ENCODE assay signal across 9 cellular contexts in genomic region chr14:71478542-71478941, GRCh38.
A peak's percentile ranks its signal among the peaks of the same experiment; 100 is the strongest.
DNase-seq lines count a peak whose midpoint lies in the region; ATAC-seq, FAIRE-seq and TF ChIP-seq lines count a peak whose summit lies in the region.
"Had no signal": no experiment of that assay in that cellular context is flagged by ENCODE, and none has a peak within 500 bp of the region (broad histone marks: within the 10 kb centered on the region; RNA-seq: fewer than 3 reads in every experiment).

No MANE protein-coding gene starts in this region.

- peak overlapping the region; percentile 51 for H3K4me2 ChIP-seq in astrocyte (ENCODE audit: low read length)

- no peak overlapping the region for H3K4me3 Mint-ChIP-seq in CD4-positive, CD25-positive, alpha-beta regulatory T cell
- H3K4me3 Mint-ChIP-seq in IgD-negative memory B cell: peak overlapping the region in 1 of 4 donors; percentile 2
- H3K4me3 Mint-ChIP-seq in astrocyte (ENCODE audit: unreplicated experiment): no peak overlapping the region

- H3K27ac Mint-ChIP-seq in CD4-positive, CD25-positive, alpha-beta regulatory T cell: peak overlapping the region in 2 of 3 donors; percentile 9 to 54
- H3K27ac Mint-ChIP-seq in IgD-negative memory B cell (peak overlapping the region in 2 of 3 donors; percentile 41 to 68), astrocyte (ENCODE audit: unreplicated experiment) (no peak overlapping the region)

- H3K9ac ChIP-seq in astrocyte (ENCODE audit: low read length): peak overlapping the region; percentile 35

- no peaks in the 10 kb centered on the region for H3K27me3 Mint-ChIP-seq in CD4-positive, CD25-positive, alpha-beta regulatory T cell
- H3K27me3 Mint-ChIP-seq in IgD-negative memory B cell (no peaks in the 10 kb centered on the region), astrocyte (ENCODE audit: low read depth, unreplicated experiment) (no peaks in the 10 kb centered on the region)

- DNase-seq in CD4-positive, CD25-positive, alpha-beta regulatory T cell: peak in 1 of 3 donors; percentile 23
- DNase-seq in astrocyte (ENCODE audit: low read depth): peak; percentile 66
- peak; percentile 14 for DNase-seq in mucosa of gallbladder (ENCODE audit: low spot score)
- DNase-seq in NCI-H1092 (lab: John Stamatoyannopoulos, UW): no peak
- no peak for DNase-seq in occipital lobe (lab: John Stamatoyannopoulos, UW)
- DNase-seq: stimulated activated CD4-positive, alpha-beta T cell treated with anti-CD3 and anti-CD28 coated beads, Interleukin-4, amount 100 ng/mL, for 24 hours had no signal

- H3K27ac ChIP-seq in CD4-positive, CD25-positive, alpha-beta regulatory T cell (ENCODE audit: insufficient read depth, low read length, poor library complexity, severe bottlenecking): no peak overlapping the region
- H3K27ac ChIP-seq in astrocyte (ENCODE audit: low read depth, low read length): peak overlapping the region; percentile 59

- no peaks in the 10 kb centered on the region for H3K9me3 Mint-ChIP-seq in CD4-positive, CD25-positive, alpha-beta regulatory T cell
- no peaks in the 10 kb centered on the region for H3K9me3 Mint-ChIP-seq in IgD-negative memory B cell
- H3K9me3 Mint-ChIP-seq in astrocyte (ENCODE audit: unreplicated experiment): no peaks in the 10 kb centered on the region

- peak overlapping the region; percentile 34 for H2AFZ ChIP-seq in astrocyte (ENCODE audit: low read depth, low read length)

- peaks cover 2% of the 10 kb centered on the region for H3K36me3 Mint-ChIP-seq in CD4-positive, CD25-positive, alpha-beta regulatory T cell
- H3K36me3 Mint-ChIP-seq in IgD-negative memory B cell: peaks cover 12% of the 10 kb centered on the region
- no peaks in the 10 kb centered on the region for H3K36me3 Mint-ChIP-seq in astrocyte (ENCODE audit: low read depth, unreplicated experiment)

- no peaks in the 10 kb centered on the region for H3K9me3 ChIP-seq in CD4-positive, CD25-positive, alpha-beta regulatory T cell (ENCODE audit: control insufficient read depth in 2 of 2, low read length in 2 of 2)
- no peaks in the 10 kb centered on the region for H3K9me3 ChIP-seq in astrocyte (ENCODE audit: insufficient read depth, low read depth, low read length)

- no peaks in the 10 kb centered on the region for H3K36me3 ChIP-seq in CD4-positive, CD25-positive, alpha-beta regulatory T cell (ENCODE audit: control insufficient read depth, insufficient read depth, low read length)
- no peaks in the 10 kb centered on the region for H3K36me3 ChIP-seq in astrocyte (ENCODE audit: insufficient read depth, low read length)

- TF ChIP-seq CTCF in astrocyte (IDR thresholded peaks at IDR 0.05; ENCODE audit: insufficient read depth, low read depth, low read length): no peak

- peaks cover 4% of the 10 kb centered on the region for H4K20me1 ChIP-seq in astrocyte (ENCODE audit: insufficient read depth, low read length)

- H3K79me2 ChIP-seq in astrocyte (ENCODE audit: insufficient read depth, low read length): peaks cover 45% of the 10 kb centered on the region

- no peak for ATAC-seq in CD4-positive, CD25-positive, alpha-beta regulatory T cell (ENCODE audit: low read depth in 2 of 2)
- no peak for ATAC-seq in GM21367 (IDR thresholded peaks at IDR 0.05; ENCODE audit: unreplicated experiment)
- no peak for ATAC-seq in GM18502 (IDR thresholded peaks at IDR 0.05; ENCODE audit: poor library complexity, unreplicated experiment)

- FAIRE-seq in astrocyte (lab: Jason Lieb, UNC): no peak

- peaks cover 4% of the 10 kb centered on the region for H3K4me1 ChIP-seq in CD4-positive, CD25-positive, alpha-beta regulatory T cell (ENCODE audit: control insufficient read depth, insufficient read depth, low read length, poor library complexity, severe bottlenecking)
- H3K4me1 ChIP-seq in astrocyte (ENCODE audit: insufficient read depth, low read length): peaks cover 2% of the 10 kb centered on the region

- no peak overlapping the region for H3K4me3 ChIP-seq in CD4-positive, CD25-positive, alpha-beta regulatory T cell (ENCODE audit: low read depth, low read length)
- no peak overlapping the region for H3K4me3 ChIP-seq in astrocyte (ENCODE audit: insufficient read depth, low read depth, low read length)

- peaks cover 8 to 42% (median 38%) of the 10 kb centered on the region in 4 donors for H3K4me1 Mint-ChIP-seq in CD4-positive, CD25-positive, alpha-beta regulatory T cell
- H3K4me1 Mint-ChIP-seq in IgD-negative memory B cell (peaks cover 19 to 49% (median 30%) of the 10 kb centered on the region in 3 donors), astrocyte (ENCODE audit: low read depth, unreplicated experiment) (peaks cover 3% of the 10 kb centered on the region)

- H3K27me3 ChIP-seq in CD4-positive, CD25-positive, alpha-beta regulatory T cell (ENCODE audit: control insufficient read depth, insufficient read depth, low read length): no peaks in the 10 kb centered on the region
- no peaks in the 10 kb centered on the region for H3K27me3 ChIP-seq in astrocyte (ENCODE audit: insufficient read depth, low read length)

Comparison
In these comparisons a context has a peak if more than half of its experiments do, and no peak if none do; other contexts are left out.
1. DNase-seq: peak in astrocyte (single experiment) and mucosa of gallbladder (single experiment); none in NCI-H1092 (single experiment) and occipital lobe (single experiment).